Comparison of ENCODE assay signal across 10 cellular contexts in genomic region chr14:69043598-69044267, GRCh38.
DNase-seq lines count a peak whose midpoint lies in the region; ATAC-seq, FAIRE-seq and TF ChIP-seq lines count a peak whose summit lies in the region.
"Had no signal": no experiment of that assay in that cellular context is flagged by ENCODE, and none has a peak within 500 bp of the region (broad histone marks: within the 10 kb centered on the region; RNA-seq: fewer than 3 reads in every experiment).

No MANE protein-coding gene starts in this region.

- H3K9ac ChIP-seq in liver (ENCODE audit: low read depth in 1 of 2, low read length in 2 of 2): no peak overlapping the region

- intact Hi-C loops in thyroid gland (cut with DNase I): no loop called here

- DNase-seq in NB4 (ENCODE audit: low read depth) (peak; percentile 75), chondrocyte (ENCODE audit: low spot score) (no peak), thyroid gland (peak; percentile 12 to 18), retina (no peak), GM19239 (ENCODE audit: insufficient read length, low spot score) (no peak), 8988T (no peak)
- DNase-seq: activated CD4-positive, alpha-beta T cell treated with anti-CD3 and anti-CD28 coated beads, Interleukin-2, amount 10 ng/mL, durations not matched to agents 7 days and 5 days; stimulated activated naive B cell treated with anti-CD40 and anti-IgM and Interleukin-4, amounts not matched to agents 10 μg/mL and 1 μg/mL and 100 μg/mL, for 72 hours had no signal

- H3K9me3 ChIP-seq in liver (ENCODE audit: control insufficient read depth in 4 of 4, low read length in 3 of 4) (no peaks in the 10 kb centered on the region), thyroid gland (no peaks in the 10 kb centered on the region)

- no peak for TF ChIP-seq RAD21 in liver (IDR thresholded peaks at IDR 0.05)

- H3K4me1 ChIP-seq in liver (ENCODE audit: control insufficient read depth in 4 of 4, insufficient read depth in 4 of 4, low read length in 3 of 4) (peaks cover 2 to 24% (median 14%) of the 10 kb centered on the region in 4 donors), thyroid gland (peaks cover 46 to 68% of the 10 kb centered on the region in 2 donors)

- H3K36me3 ChIP-seq in liver (ENCODE audit: control insufficient read depth in 4 of 4, insufficient read depth in 3 of 4, low read depth in 1 of 4, low read length in 3 of 4): no peaks in the 10 kb centered on the region
- H3K36me3 ChIP-seq in thyroid gland: no peaks in the 10 kb centered on the region

- H3K27ac ChIP-seq in liver (ENCODE audit: low read depth in 1 of 2, low read length in 2 of 2) (peak overlapping the region; percentile 55 to 57), thyroid gland (peak overlapping the region; percentile 28 to 75 (median 50))

- no peaks in the 10 kb centered on the region for H3K27me3 Mint-ChIP-seq in chondrocyte (ENCODE audit: low read depth)

- 75% methylated on average over 8 of the region's 8 CpGs for WGBS in liver
- WGBS in thyroid gland, 2 donors: 58 to 62% methylated on average over 8 of the region's 8 CpGs

- H3K9me3 Mint-ChIP-seq in chondrocyte (ENCODE audit: low read depth): no peaks in the 10 kb centered on the region
- H3K9me3 Mint-ChIP-seq: activated CD4-positive, alpha-beta T cell treated with anti-CD3 and anti-CD28 coated beads, Interleukin-2, amount 10 ng/mL, durations not matched to agents 7 days and 5 days; stimulated activated naive B cell treated with anti-CD40 and anti-IgM and Interleukin-4, amounts not matched to agents 10 μg/mL and 1 μg/mL and 100 μg/mL, for 72 hours had no signal

- H3K4me1 Mint-ChIP-seq in chondrocyte (ENCODE audit: low read depth): peaks cover 91% of the 10 kb centered on the region
- H3K4me1 Mint-ChIP-seq: activated CD4-positive, alpha-beta T cell treated with anti-CD3 and anti-CD28 coated beads, Interleukin-2, amount 10 ng/mL, durations not matched to agents 7 days and 5 days had no signal

- H3K4me3 ChIP-seq in NB4 (ENCODE audit: low read depth, low read length) (peak overlapping the region; percentile 8), liver (ENCODE audit: low read depth in 1 of 3, low read length in 3 of 3) (no peak overlapping the region), thyroid gland (replicated peaks in 1 of 3) (no peak overlapping the region)

- no peak for FAIRE-seq in GM19239 (lab: Jason Lieb, UNC)

- H3K36me3 Mint-ChIP-seq in chondrocyte (ENCODE audit: low read depth): no peaks in the 10 kb centered on the region
- H3K36me3 Mint-ChIP-seq: stimulated activated naive B cell treated with anti-CD40 and anti-IgM and Interleukin-4, amounts not matched to agents 10 μg/mL and 1 μg/mL and 100 μg/mL, for 72 hours had no signal

- ATAC-seq in HG03039 (IDR thresholded peaks at IDR 0.05; ENCODE audit: unreplicated experiment): no peak
- ATAC-seq: stimulated activated naive B cell treated with anti-CD40 and anti-IgM and Interleukin-4, amounts not matched to agents 10 μg/mL and 1 μg/mL and 100 μg/mL, for 72 hours had no signal

- peak overlapping the region; percentile 17 for H3K4me3 Mint-ChIP-seq in chondrocyte (ENCODE audit: unreplicated experiment)
- H3K4me3 Mint-ChIP-seq: activated CD4-positive, alpha-beta T cell treated with anti-CD3 and anti-CD28 coated beads, Interleukin-2, amount 10 ng/mL, durations not matched to agents 7 days and 5 days; stimulated activated naive B cell treated with anti-CD40 and anti-IgM and Interleukin-4, amounts not matched to agents 10 μg/mL and 1 μg/mL and 100 μg/mL, for 72 hours had no signal

- peak overlapping the region; percentile 95 for H3K27ac Mint-ChIP-seq in chondrocyte (ENCODE audit: unreplicated experiment)
- H3K27ac Mint-ChIP-seq: activated CD4-positive, alpha-beta T cell treated with anti-CD3 and anti-CD28 coated beads, Interleukin-2, amount 10 ng/mL, durations not matched to agents 7 days and 5 days; stimulated activated naive B cell treated with anti-CD40 and anti-IgM and Interleukin-4, amounts not matched to agents 10 μg/mL and 1 μg/mL and 100 μg/mL, for 72 hours had no signal

- H3K27me3 ChIP-seq in liver (ENCODE audit: control insufficient read depth in 4 of 4, insufficient read depth in 4 of 4, low read length in 3 of 4): no peaks in the 10 kb centered on the region
- H3K27me3 ChIP-seq in thyroid gland: no peaks in the 10 kb centered on the region

- TF ChIP-seq CTCF in NB4 (IDR thresholded peaks at IDR 0.05; ENCODE audit: low read depth, low read length) (no peak), chondrocyte (IDR thresholded peaks at IDR 0.05) (no peak), liver (IDR thresholded peaks at IDR 0.05; ENCODE audit: low read depth, low read length, missing input control) (no peak), thyroid gland (IDR thresholded peaks at IDR 0.05) (no peak)

- no peak for TF ChIP-seq POLR2A in NB4 (IDR thresholded peaks at IDR 0.05; ENCODE audit: extremely low read depth, insufficient read length)
- TF ChIP-seq POLR2A in thyroid gland (IDR thresholded peaks at IDR 0.05): no peak

TF ChIP-seq in liver, 16 proteins besides CTCF, POLR2A, EP300 and RAD21:
- TF ChIP-seq GABPA (IDR thresholded peaks at IDR 0.05 in 1 of 2, conservative IDR thresholded peaks at IDR 0.05 in 1 of 2) (no peak), FOXA2 (IDR thresholded peaks at IDR 0.05) (no peak)

Comparison
In these comparisons a context has a peak if more than half of its experiments do, and no peak if none do; other contexts are left out.
1. DNase-seq: peak in NB4 (single experiment) and thyroid gland (2 of 2); none in chondrocyte (single experiment), retina (single experiment), GM19239 (single experiment) and 8988T (single experiment).